Comparison of ENCODE assay signal across 7 cellular contexts in the genomic region with DNA sequence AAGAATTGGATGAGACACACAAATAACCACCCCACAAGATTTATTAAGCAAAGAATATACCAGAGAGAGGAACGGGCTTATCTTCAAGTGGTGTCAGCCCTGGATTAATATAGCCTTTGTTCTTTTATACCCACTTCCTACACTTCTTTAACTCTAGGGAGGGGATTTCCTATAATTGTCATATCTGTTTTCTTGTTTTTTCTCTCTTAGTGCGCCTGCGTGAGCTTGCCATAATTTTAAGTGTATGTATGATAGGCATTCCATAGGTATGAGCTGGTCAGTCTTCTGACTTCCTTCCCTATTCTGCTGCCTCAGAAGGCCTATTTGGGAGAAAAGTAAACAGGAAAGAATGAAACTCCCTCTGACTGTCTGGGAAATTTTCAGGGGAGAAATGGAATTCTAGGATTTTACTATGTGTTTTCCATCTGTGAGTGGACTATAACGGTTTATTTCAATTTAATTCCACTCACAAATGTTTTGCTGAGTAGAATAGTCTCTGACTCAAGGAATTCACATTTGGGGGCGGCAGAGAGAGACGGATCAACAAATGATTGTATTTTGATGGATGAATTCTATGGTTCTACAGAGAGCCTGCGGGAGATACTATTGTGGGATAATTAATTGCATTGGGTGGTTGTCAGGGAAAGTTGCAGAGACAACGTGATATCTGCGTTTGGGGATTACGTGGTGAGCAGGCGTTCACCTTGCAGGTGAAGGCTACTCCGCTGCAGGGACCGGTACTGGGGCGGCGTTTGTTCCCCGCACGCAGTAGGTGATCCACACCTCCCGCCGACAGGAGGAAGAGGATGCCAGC. TPM values are rescaled to one million over a fixed set of nuclear protein-coding genes. Genes with fewer than 3 reads are reported as not detected.
DNase-seq lines count a peak whose midpoint lies in the region; ATAC-seq and TF ChIP-seq lines count a peak whose summit lies in the region.

No MANE protein-coding gene starts in this region.

- H3K9me2 ChIP-seq in SK-N-SH = no peaks in the 10 kb centered on the region

- H4K20me1 ChIP-seq in SK-N-SH (ENCODE audit: insufficient read depth) = no peaks in the 10 kb centered on the region

- H3K9me3 ChIP-seq in SK-N-SH (no peaks in the 10 kb centered on the region), body of pancreas (no peaks in the 10 kb centered on the region)

- H3K27ac ChIP-seq in SK-N-SH (ENCODE audit: low read depth in 2 of 2, low read length in 1 of 2) = peak overlapping the region; percentile 98 to 99
- peak overlapping the region in 3 of 4 donors; percentile 77 to 96 (median 92) for H3K27ac ChIP-seq in body of pancreas

- TF ChIP-seq RAD21 in SK-N-SH (IDR thresholded peaks at IDR 0.05; ENCODE audit: low read length) = no peak

- CTCF ChIA-PET in SK-N-SH (lab: Yijun Ruan, JAX) = interaction anchor here (0.6 to 3.0 kb wide), 75 partner anchors 8 to 923 kb away, joined by 3 to 61 read pairs (median 4); a partner anchor contains a TSS

- H2AFZ ChIP-seq in SK-N-SH (ENCODE audit: low read depth) = peak overlapping the region; percentile 84

- TF ChIP-seq EP300 in SK-N-SH (IDR thresholded peaks at IDR 0.05; ENCODE audit: borderline replicate concordance in 1 of 2, low read depth in 1 of 2, low read length in 1 of 2) = no peak

- no peak for TF ChIP-seq CTCF in SK-N-SH (IDR thresholded peaks at IDR 0.05)
- TF ChIP-seq CTCF in body of pancreas (IDR thresholded peaks at IDR 0.05) = no peak
- no peak for TF ChIP-seq CTCF in kidney epithelial cell (IDR thresholded peaks at IDR 0.05; ENCODE audit: insufficient read depth, low read length, poor library complexity, severe bottlenecking)

- H3K27me3 ChIP-seq in SK-N-SH (ENCODE audit: insufficient read depth) (no peaks in the 10 kb centered on the region), body of pancreas (peaks cover 0 to 3% of the 10 kb centered on the region in 2 donors), kidney epithelial cell (ENCODE audit: control insufficient read depth, insufficient read depth, low read length) (no peaks in the 10 kb centered on the region)

- ATAC-seq in GM18505 (IDR thresholded peaks at IDR 0.05; ENCODE audit: unreplicated experiment) (peak; percentile 16), HG02885 (IDR thresholded peaks at IDR 0.05; ENCODE audit: poor library complexity, unreplicated experiment) (peak; percentile 17), body of pancreas (no peak), HG03342 (IDR thresholded peaks at IDR 0.05; ENCODE audit: unreplicated experiment) (no peak)

- WGBS in SK-N-SH (ENCODE audit: low lambda C conversion rate) = 3% methylated on average over 14 of the region's 19 CpGs
- WGBS in body of pancreas, 2 donors = 2 to 3% methylated on average over 19 of the region's 19 CpGs

- DNase-seq in SK-N-SH (peak; percentile 8), body of pancreas (peak in 1 of 4 donors; percentile 16), kidney epithelial cell (ENCODE audit: low read depth) (peak; percentile 65)
- peak; percentile 46 for DNase-seq in stimulated activated CD4-positive, alpha-beta T cell treated with anti-CD3 and anti-CD28 coated beads, Interleukin-4, amount 100 ng/mL, for 1 hour

- H3K9ac ChIP-seq in SK-N-SH = peak overlapping the region; percentile 93

- intact Hi-C loops in body of pancreas (cut with DNase I) = loop anchor here (10.0 kb wide), 1 partner anchor 357 kb away; no protein-coding TSS in a partner anchor

- TF ChIP-seq POLR2A in GM18505 (IDR thresholded peaks at IDR 0.05; ENCODE audit: borderline replicate concordance, extremely low read depth, insufficient read depth, insufficient read length) = peak; percentile 3
- no peak for TF ChIP-seq POLR2A in body of pancreas (IDR thresholded peaks at IDR 0.05)

- POLR2A ChIA-PET in SK-N-SH (lab: Yijun Ruan, JAX) = interaction anchor here (1.3 to 1.8 kb wide), 8 partner anchors 44 to 488 kb away, joined by 3 to 11 read pairs (median 6); a partner anchor contains a TSS

- H3K4me2 ChIP-seq in SK-N-SH = peak overlapping the region; percentile 82

- H3K4me3 ChIP-seq in SK-N-SH (ENCODE audit: low read depth in 2 of 2, low read length in 1 of 2) (peak overlapping the region; percentile 65 to 79), body of pancreas (peak overlapping the region in 1 of 2 donors; percentile 77), kidney epithelial cell (ENCODE audit: low read depth, low read length) (peak overlapping the region; percentile 78)

- H3F3A ChIP-seq in SK-N-SH (replicated peaks; ENCODE audit: insufficient read depth) = peaks cover 32% of the 10 kb centered on the region

- peaks cover 0 to 7% of the 10 kb centered on the region in 2 experiments; a peak in 3 of 4 replicates for H3K4me1 ChIP-seq in SK-N-SH (ENCODE audit: control insufficient read depth in 1 of 2, insufficient read depth in 2 of 2, low read depth in 1 of 2, low read length in 1 of 2)
- peaks cover 17% of the 10 kb centered on the region for H3K4me1 ChIP-seq in body of pancreas

- H3K36me3 ChIP-seq in SK-N-SH (replicated peaks in 1 of 2; ENCODE audit: control insufficient read depth in 1 of 2, insufficient read depth in 2 of 2, low read length in 1 of 2) = peaks cover 8 to 10% of the 10 kb centered on the region in 2 experiments
- H3K36me3 ChIP-seq in body of pancreas (replicated peaks in 1 of 2; ENCODE audit: insufficient read depth in 1 of 2, low read depth in 2 of 2) = no peaks in the 10 kb centered on the region
- H3K36me3 ChIP-seq in kidney epithelial cell (ENCODE audit: control insufficient read depth, insufficient read depth, low read length) = no peaks in the 10 kb centered on the region

- H3K79me2 ChIP-seq in SK-N-SH (ENCODE audit: insufficient read depth) = peaks cover 50% of the 10 kb centered on the region

TF ChIP-seq in SK-N-SH, 30 proteins besides CTCF, POLR2A, EP300 and RAD21 (continues in another document):
- TF ChIP-seq TCF12 (IDR thresholded peaks at IDR 0.05) (peak; percentile 24; the same call in 1 of the 2 replicates), SMC3 (IDR thresholded peaks at IDR 0.05; ENCODE audit: low read depth, low read length) (no peak), TAF1 (IDR thresholded peaks at IDR 0.05; ENCODE audit: borderline replicate concordance, low read depth, low read length) (no peak), FOXM1 (IDR thresholded peaks at IDR 0.05; ENCODE audit: low read depth) (no peak), JUND (IDR thresholded peaks at IDR 0.05) (peak; percentile 58), NRF1 (IDR thresholded peaks at IDR 0.05; ENCODE audit: low read depth, low read length) (peak; percentile 60), GATA2 (CRISPR knock-in tag; IDR thresholded peaks at IDR 0.05) (no peak), RFX5 (IDR thresholded peaks at IDR 0.05; ENCODE audit: low read length) (no peak), YY1 (IDR thresholded peaks at IDR 0.05; ENCODE audit: low read depth) (no peak)
- TF ChIP-seq, protein P1, sequence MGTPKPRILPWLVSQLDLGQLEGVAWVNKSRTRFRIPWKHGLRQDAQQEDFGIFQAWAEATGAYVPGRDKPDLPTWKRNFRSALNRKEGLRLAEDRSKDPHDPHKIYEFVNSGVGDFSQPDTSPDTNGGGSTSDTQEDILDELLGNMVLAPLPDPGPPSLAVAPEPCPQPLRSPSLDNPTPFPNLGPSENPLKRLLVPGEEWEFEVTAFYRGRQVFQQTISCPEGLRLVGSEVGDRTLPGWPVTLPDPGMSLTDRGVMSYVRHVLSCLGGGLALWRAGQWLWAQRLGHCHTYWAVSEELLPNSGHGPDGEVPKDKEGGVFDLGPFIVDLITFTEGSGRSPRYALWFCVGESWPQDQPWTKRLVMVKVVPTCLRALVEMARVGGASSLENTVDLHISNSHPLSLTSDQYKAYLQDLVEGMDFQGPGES (IDR thresholded peaks at IDR 0.05; ENCODE audit: low read depth, low read length) = no peak
- TF ChIP-seq, protein P2, sequence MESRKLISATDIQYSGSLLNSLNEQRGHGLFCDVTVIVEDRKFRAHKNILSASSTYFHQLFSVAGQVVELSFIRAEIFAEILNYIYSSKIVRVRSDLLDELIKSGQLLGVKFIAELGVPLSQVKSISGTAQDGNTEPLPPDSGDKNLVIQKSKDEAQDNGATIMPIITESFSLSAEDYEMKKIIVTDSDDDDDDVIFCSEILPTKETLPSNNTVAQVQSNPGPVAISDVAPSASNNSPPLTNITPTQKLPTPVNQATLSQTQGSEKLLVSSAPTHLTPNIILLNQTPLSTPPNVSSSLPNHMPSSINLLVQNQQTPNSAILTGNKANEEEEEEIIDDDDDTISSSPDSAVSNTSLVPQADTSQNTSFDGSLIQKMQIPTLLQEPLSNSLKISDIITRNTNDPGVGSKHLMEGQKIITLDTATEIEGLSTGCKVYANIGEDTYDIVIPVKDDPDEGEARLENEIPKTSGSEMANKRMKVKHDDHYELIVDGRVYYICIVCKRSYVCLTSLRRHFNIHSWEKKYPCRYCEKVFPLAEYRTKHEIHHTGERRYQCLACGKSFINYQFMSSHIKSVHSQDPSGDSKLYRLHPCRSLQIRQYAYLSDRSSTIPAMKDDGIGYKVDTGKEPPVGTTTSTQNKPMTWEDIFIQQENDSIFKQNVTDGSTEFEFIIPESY (IDR thresholded peaks at IDR 0.05; ENCODE audit: borderline replicate concordance, low read depth) = no peak
- TF ChIP-seq, protein P3, sequence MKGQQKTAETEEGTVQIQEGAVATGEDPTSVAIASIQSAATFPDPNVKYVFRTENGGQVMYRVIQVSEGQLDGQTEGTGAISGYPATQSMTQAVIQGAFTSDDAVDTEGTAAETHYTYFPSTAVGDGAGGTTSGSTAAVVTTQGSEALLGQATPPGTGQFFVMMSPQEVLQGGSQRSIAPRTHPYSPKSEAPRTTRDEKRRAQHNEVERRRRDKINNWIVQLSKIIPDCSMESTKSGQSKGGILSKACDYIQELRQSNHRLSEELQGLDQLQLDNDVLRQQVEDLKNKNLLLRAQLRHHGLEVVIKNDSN (IDR thresholded peaks at IDR 0.05; ENCODE audit: borderline replicate concordance, low read depth) = no peak
- TF ChIP-seq, protein P4, sequence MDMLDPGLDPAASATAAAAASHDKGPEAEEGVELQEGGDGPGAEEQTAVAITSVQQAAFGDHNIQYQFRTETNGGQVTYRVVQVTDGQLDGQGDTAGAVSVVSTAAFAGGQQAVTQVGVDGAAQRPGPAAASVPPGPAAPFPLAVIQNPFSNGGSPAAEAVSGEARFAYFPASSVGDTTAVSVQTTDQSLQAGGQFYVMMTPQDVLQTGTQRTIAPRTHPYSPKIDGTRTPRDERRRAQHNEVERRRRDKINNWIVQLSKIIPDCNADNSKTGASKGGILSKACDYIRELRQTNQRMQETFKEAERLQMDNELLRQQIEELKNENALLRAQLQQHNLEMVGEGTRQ (IDR thresholded peaks at IDR 0.05; ENCODE audit: borderline replicate concordance, low read depth, low read length) = no peak

RNA-seq across cellular contexts. Expression of a gene that starts 0.6 kb away (rescaled TPM):
- polyA plus RNA-seq in SK-N-SH (2012; rRNA removed) = 1.6 and 2.4 TPM in 2 replicates
- 2.2 and 2.8 TPM in 2 replicates for polyA plus RNA-seq in SK-N-SH (2012; cell fraction: cytosol; rRNA removed)
- 2.4 and 4.6 TPM in 2 replicates for polyA plus RNA-seq in SK-N-SH (2012; cell fraction: nucleus; rRNA removed)
- total RNA-seq in body of pancreas = 1 to 10 TPM; 7.5 to 8.9 TPM
- total RNA-seq in kidney epithelial cell = 5.6 and 6.7 TPM in 2 replicates

Comparison
In these comparisons a context has a peak if more than half of its experiments do, and no peak if none do; other contexts are left out.
1. ATAC-seq: peak in GM18505 (single experiment) and HG02885 (single experiment); none in body of pancreas (single experiment) and HG03342 (single experiment).